2 cellular contexts compared by ENCODE assay signal in genomic region chr1:30856260-30856790, GRCh38.
TF ChIP-seq lines count a peak whose summit lies in the region.

No MANE protein-coding gene starts in this region.

TF ChIP-seq in IMR-90, 13 proteins besides CTCF, POLR2A, EP300 and RAD21:
- no peak for TF ChIP-seq NFE2L2 (IDR thresholded peaks at IDR 0.05; ENCODE audit: low read depth, low read length)
- TF ChIP-seq MAFK (IDR thresholded peaks at IDR 0.05; ENCODE audit: low read depth, low read length): no peak
- TF ChIP-seq MXI1 (IDR thresholded peaks at IDR 0.05; ENCODE audit: borderline replicate concordance, low read depth, low read length): no peak
- TF ChIP-seq CEBPB (IDR thresholded peaks at IDR 0.05; ENCODE audit: low read depth, low read length): no peak
- TF ChIP-seq CHD1 (IDR thresholded peaks at IDR 0.05; ENCODE audit: low read depth, low read length): no peak
- no peak for TF ChIP-seq USF2 (IDR thresholded peaks at IDR 0.05; ENCODE audit: low read depth, low read length)
- TF ChIP-seq, protein P1, sequence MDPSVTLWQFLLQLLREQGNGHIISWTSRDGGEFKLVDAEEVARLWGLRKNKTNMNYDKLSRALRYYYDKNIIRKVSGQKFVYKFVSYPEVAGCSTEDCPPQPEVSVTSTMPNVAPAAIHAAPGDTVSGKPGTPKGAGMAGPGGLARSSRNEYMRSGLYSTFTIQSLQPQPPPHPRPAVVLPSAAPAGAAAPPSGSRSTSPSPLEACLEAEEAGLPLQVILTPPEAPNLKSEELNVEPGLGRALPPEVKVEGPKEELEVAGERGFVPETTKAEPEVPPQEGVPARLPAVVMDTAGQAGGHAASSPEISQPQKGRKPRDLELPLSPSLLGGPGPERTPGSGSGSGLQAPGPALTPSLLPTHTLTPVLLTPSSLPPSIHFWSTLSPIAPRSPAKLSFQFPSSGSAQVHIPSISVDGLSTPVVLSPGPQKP (IDR thresholded peaks at IDR 0.05; ENCODE audit: borderline replicate concordance, low read depth, low read length): no peak

TF ChIP-seq in K562, 482 proteins besides CTCF, POLR2A, EP300 and RAD21:
- TF ChIP-seq NFE2 (IDR thresholded peaks at IDR 0.05; ENCODE audit: low read depth): peak; percentile 34; the same call in 1 of the 2 replicates
- TF ChIP-seq TGIF2 (CRISPR knock-in tag; IDR thresholded peaks at IDR 0.05): 0 out of 2 replicates have a peak, but pooled peaks have one; percentile 16
- TF ChIP-seq IRF2 (CRISPR knock-in tag; IDR thresholded peaks at IDR 0.05): no peak
